ENCODE assay signal across 30 cellular contexts in genomic region chr14:84071061-84071460, GRCh38.
"Had no signal": no experiment of that assay in that cellular context is flagged by ENCODE, and none has a peak within 500 bp of the region (broad histone marks: within the 10 kb centered on the region; RNA-seq: fewer than 3 reads in every experiment).

No MANE protein-coding gene starts in this region.

- H3K4me3 ChIP-seq: adrenal gland, ascending aorta, body of pancreas, breast epithelium, cardiac muscle cell had no signal

- DNase-seq: activated effector memory CD4-positive, alpha-beta T cell treated with anti-CD3 and anti-CD28 coated beads, Interleukin-2, amount 50 U/mL, for 16 hours; activated effector memory CD4-positive, alpha-beta T cell treated with Interleukin-2 at 50 U/mL for 16 hours; activated gamma-delta T cell; activated gamma-delta T cell treated with Interleukin-2 at 50 U/mL for 16 hours; activated naive CD4-positive, alpha-beta T cell; activated naive CD4-positive, alpha-beta T cell treated with anti-CD3 and anti-CD28 coated beads for 36 hours; activated naive CD4-positive, alpha-beta T cell treated with anti-CD3 and anti-CD28 coated beads, Interleukin-2, amount 10 ng/mL, durations not matched to agents 7 days and 5 days; activated naive CD4-positive, alpha-beta T cell treated with anti-CD3 and anti-CD28 coated beads, Interleukin-2, amount 50 U/mL, for 16 hours; activated naive CD4-positive, alpha-beta T cell treated with Interleukin-2 at 50 U/mL for 16 hours; activated naive CD8-positive, alpha-beta T cell treated with anti-CD3 and anti-CD28 coated beads for 36 hours; activated naive CD8-positive, alpha-beta T cell treated with anti-CD3 and anti-CD28 coated beads, Interleukin-2, amount 10 ng/mL, durations not matched to agents 7 days and 5 days; activated naive CD8-positive, alpha-beta T cell treated with anti-CD3 and anti-CD28 coated beads, Interleukin-2, amount 50 U/mL, for 24 hours; activated T-cell treated with anti-CD3 and anti-CD28 coated beads, Interleukin-2, amount 50 U/mL, for 1 hour; activated T-cell treated with anti-CD3 and anti-CD28 coated beads, Interleukin-2, amount 50 U/mL, for 24 hours; activated T-cell treated with anti-CD3 and anti-CD28 coated beads, Interleukin-2, amount 50 U/mL, for 4 hours; activated T-cell treated with anti-CD3 and anti-CD28 coated beads, Interleukin-2, amount 50 U/mL, for 48 hours; activated T-cell treated with anti-CD3 and anti-CD28 coated beads, Interleukin-2, amount 50 U/mL, for 72 hours; adrenal gland; amniotic stem cell; amygdala; anterior cingulate cortex; aorta; body of pancreas; brain microvascular endothelial cell; caudate nucleus; central memory CD4-positive, alpha-beta T cell; cerebellar nuclear complex had no signal
